22 cellular contexts compared by ENCODE assay signal in the genomic region with DNA sequence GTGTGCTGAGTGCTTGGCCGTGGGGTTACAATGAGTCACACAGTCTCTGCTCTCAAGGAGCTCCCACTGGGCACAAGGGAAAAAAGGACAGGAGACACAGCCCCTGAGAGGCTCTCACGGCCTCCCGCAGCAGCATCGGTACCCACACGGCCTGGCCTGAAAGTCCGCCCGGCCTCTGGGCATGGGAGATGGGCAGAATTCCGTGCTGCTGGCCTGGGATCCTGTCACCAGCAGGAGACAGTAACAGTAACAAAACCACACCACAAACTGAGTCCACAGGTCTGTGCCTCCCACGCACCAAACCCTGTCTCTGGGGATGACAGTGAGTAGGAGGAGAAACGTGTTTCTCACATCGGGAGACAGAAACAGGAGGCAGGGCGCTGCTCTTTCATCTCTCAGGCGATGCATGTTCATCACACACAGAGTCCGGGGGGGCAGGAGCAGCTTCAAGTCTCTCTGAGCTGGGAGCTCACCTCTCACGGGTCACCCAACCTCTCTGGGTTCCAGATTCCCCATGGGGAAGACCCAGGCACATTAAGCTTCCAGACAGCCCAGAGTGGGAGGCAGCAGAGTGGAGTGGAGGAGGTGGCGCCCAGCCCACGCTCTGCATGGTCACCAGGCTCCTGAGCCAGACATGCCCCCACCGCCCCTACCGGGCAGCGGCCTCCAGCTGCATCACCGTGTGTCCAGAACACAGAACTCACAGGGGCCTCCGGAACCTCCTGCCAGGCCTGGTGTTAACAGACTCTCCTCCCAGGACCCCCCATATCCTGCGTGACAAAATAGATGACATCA.
"Had no signal": no experiment of that assay in that cellular context is flagged by ENCODE, and none has a peak within 500 bp of the region (broad histone marks: within the 10 kb centered on the region; RNA-seq: fewer than 3 reads in every experiment).

No MANE protein-coding gene starts in this region.

- FAIRE-seq: bronchial epithelial cell had no signal

- DNase-seq: activated CD4-positive, alpha-beta T cell treated with anti-CD3 and anti-CD28 coated beads, Interleukin-2, amount 10 ng/mL, durations not matched to agents 7 days and 5 days; activated CD4-positive, CD25-positive, alpha-beta regulatory T cell; activated CD8-positive, alpha-beta memory T cell treated with anti-CD3 and anti-CD28 coated beads for 24 hours; activated CD8-positive, alpha-beta memory T cell treated with anti-CD3 and anti-CD28 coated beads, Interleukin-2, amount 50 U/mL, for 48 hours; activated gamma-delta T cell treated with Interleukin-2 at 50 U/mL for 16 hours; cerebellar nuclear complex; cortex of kidney; effector CD4-positive, alpha-beta T cell; immature natural killer cell; mesendoderm; naive thymus-derived CD4-positive, alpha-beta T cell; spleen; stimulated activated CD8-positive, alpha-beta memory T cell treated with anti-CD3 and anti-CD28 coated beads, Interleukin-4, amount 100 ng/mL, for 48 hours; stimulated activated naive CD4-positive, alpha-beta T cell; T-helper 1 cell; T-helper 9 cell; thyroid gland had no signal

- H3K4me3 Mint-ChIP-seq: activated CD4-positive, alpha-beta T cell treated with anti-CD3 and anti-CD28 coated beads, Interleukin-2, amount 10 ng/mL, durations not matched to agents 7 days and 5 days; immature natural killer cell; naive thymus-derived CD4-positive, alpha-beta T cell; neural progenitor cell had no signal

- H3K4me1 Mint-ChIP-seq: activated CD4-positive, alpha-beta T cell treated with anti-CD3 and anti-CD28 coated beads, Interleukin-2, amount 10 ng/mL, durations not matched to agents 7 days and 5 days; immature natural killer cell had no signal

- H3K36me3 Mint-ChIP-seq: activated naive CD4-positive, alpha-beta T cell treated with anti-CD3 and anti-CD28 coated beads, Interleukin-2, amount 50 U/mL, for 72 hours; immature natural killer cell; naive thymus-derived CD4-positive, alpha-beta T cell; neural progenitor cell had no signal

- ATAC-seq: activated naive CD4-positive, alpha-beta T cell treated with anti-CD3 and anti-CD28 coated beads, Interleukin-2, amount 50 U/mL, for 72 hours; esophagus mucosa; gastroesophageal sphincter; naive thymus-derived CD4-positive, alpha-beta T cell had no signal

- H3K9me3 Mint-ChIP-seq: activated CD4-positive, alpha-beta T cell treated with anti-CD3 and anti-CD28 coated beads, Interleukin-2, amount 10 ng/mL, durations not matched to agents 7 days and 5 days; activated naive CD4-positive, alpha-beta T cell treated with anti-CD3 and anti-CD28 coated beads, Interleukin-2, amount 50 U/mL, for 72 hours; immature natural killer cell; neural progenitor cell had no signal

- H3K27ac Mint-ChIP-seq: activated CD4-positive, alpha-beta T cell treated with anti-CD3 and anti-CD28 coated beads, Interleukin-2, amount 10 ng/mL, durations not matched to agents 7 days and 5 days; immature natural killer cell; naive thymus-derived CD4-positive, alpha-beta T cell; neural progenitor cell had no signal
